ENCODE assay signal across 8 cellular contexts in genomic region chr5:95821110-95822021, GRCh38. TPM values are rescaled to one million over a fixed set of nuclear protein-coding genes. Genes with fewer than 3 reads are reported as not detected.
DNase-seq lines count a peak whose midpoint lies in the region; ATAC-seq and TF ChIP-seq lines count a peak whose summit lies in the region.

No MANE protein-coding gene starts in this region.

- H3K9me3 ChIP-seq in naive thymus-derived CD4-positive, alpha-beta T cell (ENCODE audit: control insufficient read depth in 2 of 3, low read length in 3 of 3), result no peaks in the 10 kb centered on the region

- peaks cover 0 to under 1% (median 0%) of the 10 kb centered on the region in 3 experiments for H3K36me3 ChIP-seq in naive thymus-derived CD4-positive, alpha-beta T cell (ENCODE audit: control insufficient read depth in 2 of 3, insufficient read depth in 3 of 3, low read length in 3 of 3)

- H3K27ac Mint-ChIP-seq in IgD-negative memory B cell, result peak overlapping the region; percentile 56 to 98 (median 97)
- peak overlapping the region; percentile 91 to 97 (median 95) for H3K27ac Mint-ChIP-seq in naive thymus-derived CD4-positive, alpha-beta T cell

- no peak for TF ChIP-seq CTCF in cardiac fibroblast (IDR thresholded peaks at IDR 0.05; ENCODE audit: low read depth, low read length)

- no peaks in the 10 kb centered on the region for H3K27me3 ChIP-seq in naive thymus-derived CD4-positive, alpha-beta T cell (ENCODE audit: control insufficient read depth in 2 of 2, insufficient read depth in 2 of 2, low read length in 2 of 2)

- H3K4me1 ChIP-seq in naive thymus-derived CD4-positive, alpha-beta T cell (ENCODE audit: control insufficient read depth in 2 of 2, insufficient read depth in 2 of 2, low read length in 2 of 2), result peaks cover 50 to 51% of the 10 kb centered on the region in 2 donors

- H3K36me3 Mint-ChIP-seq in IgD-negative memory B cell, result peaks cover 6% of the 10 kb centered on the region
- peaks cover 5 to 10% (median 9%) of the 10 kb centered on the region in 5 donors for H3K36me3 Mint-ChIP-seq in naive thymus-derived CD4-positive, alpha-beta T cell

- peak overlapping the region; percentile 90 to 100 (median 97) for H3K4me3 Mint-ChIP-seq in IgD-negative memory B cell
- peak overlapping the region; percentile 91 to 100 (median 99) for H3K4me3 Mint-ChIP-seq in naive thymus-derived CD4-positive, alpha-beta T cell

- no peaks in the 10 kb centered on the region for H3K27me3 Mint-ChIP-seq in IgD-negative memory B cell
- no peaks in the 10 kb centered on the region for H3K27me3 Mint-ChIP-seq in naive thymus-derived CD4-positive, alpha-beta T cell

- POLR2A ChIA-PET in naive thymus-derived CD4-positive, alpha-beta T cell (lab: Charles Lee), result interaction anchor here (0.7 to 11.8 kb wide), 9 partner anchors 9 to 716 kb away, joined by 3 to 157 read pairs (median 10); no protein-coding TSS in a partner anchor

- CTCF ChIA-PET in naive thymus-derived CD4-positive, alpha-beta T cell (lab: Charles Lee), result interaction anchor here (0.5 to 8.7 kb wide), 11 partner anchors 10 to 781 kb away, joined by 3 to 68 read pairs (median 5); no protein-coding TSS in a partner anchor

- intact Hi-C loops in naive thymus-derived CD4-positive, alpha-beta T cell (cut with micrococcal nuclease), result loop anchor here (1.0 to 10.0 kb wide), 16 partner anchors 13 to 1361 kb away; partner anchors contain the start of genes ARSK (in 2 of the 2), CAST (in 2 of the 2), RIOK2 (in 2 of the 2) and ELL2 (in 1 of the 2)

- peaks cover 49 to 61% (median 49%) of the 10 kb centered on the region in 3 donors for H3K4me1 Mint-ChIP-seq in IgD-negative memory B cell
- H3K4me1 Mint-ChIP-seq in naive thymus-derived CD4-positive, alpha-beta T cell, result peaks cover 60 to 83% (median 67%) of the 10 kb centered on the region in 7 donors

- peak overlapping the region; percentile 81 to 82 for H3K4me3 ChIP-seq in cardiac fibroblast (replicated peaks in 1 of 2; ENCODE audit: low read depth in 2 of 2, low read length in 2 of 2)
- H3K4me3 ChIP-seq in naive thymus-derived CD4-positive, alpha-beta T cell (ENCODE audit: low read length), result peak overlapping the region; percentile 93

- DNase-seq in cardiac fibroblast (ENCODE audit: low read depth in 2 of 2), result no peak
- DNase-seq in naive thymus-derived CD4-positive, alpha-beta T cell, result no peak
- no peak for DNase-seq in ecto neural progenitor cell (ENCODE audit: low spot score)
- no peak for DNase-seq in pons (ENCODE audit: low spot score)
- no peak for DNase-seq in HuH-7 (ENCODE audit: low spot score)
- no peak for DNase-seq in stimulated activated CD4-positive, alpha-beta T cell treated with anti-CD3 and anti-CD28 coated beads, Interleukin-15, amount 100 ng/mL, for 24 hours

- H3K27ac ChIP-seq in naive thymus-derived CD4-positive, alpha-beta T cell (ENCODE audit: low read depth, low read length), result peak overlapping the region; percentile 84

- peak; percentile 32 for ATAC-seq in GM19328 (IDR thresholded peaks at IDR 0.05; ENCODE audit: unreplicated experiment)
- no peak for ATAC-seq in naive thymus-derived CD4-positive, alpha-beta T cell

- no peaks in the 10 kb centered on the region for H3K9me3 Mint-ChIP-seq in IgD-negative memory B cell
- peaks cover 0 to 3% (median 0%) of the 10 kb centered on the region in 11 donors for H3K9me3 Mint-ChIP-seq in naive thymus-derived CD4-positive, alpha-beta T cell

RNA-seq across cellular contexts. Expression of gene GLRX, which starts 1.2 kb away (rescaled TPM):
- 113 TPM for polyA plus RNA-seq in IgD-negative memory B cell
- total RNA-seq in naive thymus-derived CD4-positive, alpha-beta T cell, result 10 to 100 TPM; 26.3 to 89.5 (median 55.6) TPM
- 100 to 1,000 TPM; 187 to 205 TPM for polyA plus RNA-seq in naive thymus-derived CD4-positive, alpha-beta T cell
